9 cellular contexts compared by ENCODE assay signal in genomic region chr6:42047220-42047590, GRCh38. TPM values are rescaled to one million over a fixed set of nuclear protein-coding genes. Genes with fewer than 3 reads are reported as not detected.
DNase-seq lines count a peak whose midpoint lies in the region; ATAC-seq, FAIRE-seq and TF ChIP-seq lines count a peak whose summit lies in the region.
"Had no signal": no experiment of that assay in that cellular context is flagged by ENCODE, and none has a peak within 500 bp of the region (broad histone marks: within the 10 kb centered on the region; RNA-seq: fewer than 3 reads in every experiment).

No MANE protein-coding gene starts in this region.

- CTCF ChIA-PET in H1 (lab: Charles Lee; ENCODE audit: partially characterized antibody), result interaction anchor here (0.5 to 11.7 kb wide), 4 partner anchors 16 to 261 kb away, joined by 3 to 219 read pairs (median 82); partner anchors contain the start of genes CCND3 and TOMM6

- H2AK5ac ChIP-seq in H1 (ENCODE audit: low read depth, low read length), result no peak overlapping the region

- H4K8ac ChIP-seq in H1 (ENCODE audit: extremely low read depth, insufficient read depth, low read length), result no peak overlapping the region

- H3K4ac ChIP-seq in H1 (replicated peaks; ENCODE audit: insufficient read length, low read depth, low read length), result no peak overlapping the region

- TF ChIP-seq POLR2A in H1 (IDR thresholded peaks at IDR 0.05; ENCODE audit: control extremely low read depth in 1 of 2, low read depth in 2 of 2, low read length in 2 of 2), result no peak

- H3K36me3 ChIP-seq in SJCRH30 (0 out of 2 replicates have a peak, but pooled peaks cover 2% of the 10 kb centered on the region), H1 (ENCODE audit: control insufficient read depth in 2 of 4, insufficient read depth in 4 of 4, low read length in 3 of 4) (peaks cover 0 to 5% (median 2%) of the 10 kb centered on the region in 4 experiments; a peak in 3 of 8 replicates)

- H3K27ac Mint-ChIP-seq in CD14-positive monocyte, result no peak overlapping the region
- no peak overlapping the region for H3K27ac Mint-ChIP-seq in progenitor cell of endocrine pancreas

- H2BK120ac ChIP-seq in H1 (replicated peaks; ENCODE audit: low read depth, low read length), result no peak overlapping the region

- H3K4me1 Mint-ChIP-seq in CD14-positive monocyte (peaks cover 73% of the 10 kb centered on the region), progenitor cell of endocrine pancreas (ENCODE audit: low read depth) (peaks cover 13% of the 10 kb centered on the region)

- no peak for DNase-seq in CD14-positive monocyte (ENCODE audit: low spot score)
- DNase-seq in SJCRH30, result peak in 1 of 2 experiments; percentile 85
- no peak for DNase-seq in H1 (ENCODE audit: low read depth in 1 of 2, low spot score in 2 of 2)
- DNase-seq in progenitor cell of endocrine pancreas (ENCODE audit: low spot score, unreplicated experiment), result no peak
- no peak for DNase-seq in H4 (ENCODE audit: low spot score)
- no peak for DNase-seq in SKM-1 (lab: John Stamatoyannopoulos, UW; ENCODE audit: unreplicated experiment)
- DNase-seq: NCI-H510A had no signal

- H2BK12ac ChIP-seq in H1 (ENCODE audit: low read depth, low read length), result peak overlapping the region; percentile 33; the same call in 1 of the 2 replicates

- H3K9me3 Mint-ChIP-seq in CD14-positive monocyte (peaks cover 0 to 2% (median 0%) of the 10 kb centered on the region in 7 donors), progenitor cell of endocrine pancreas (ENCODE audit: low read depth) (no peaks in the 10 kb centered on the region)

- H4K91ac ChIP-seq in H1 (replicated peaks; ENCODE audit: insufficient read length, low read length), result no peak overlapping the region

- H3K23ac ChIP-seq in H1 (ENCODE audit: insufficient read length), result no peak overlapping the region

- peaks cover 2 to 9% of the 10 kb centered on the region in 2 experiments for H4K20me1 ChIP-seq in H1 (replicated peaks in 1 of 2; ENCODE audit: control insufficient read depth in 1 of 2, insufficient read depth in 2 of 2, low read length in 2 of 2)

- POLR2A ChIA-PET in H1 (lab: Charles Lee; ENCODE audit: partially characterized antibody), result interaction anchor here (0.7 to 15.0 kb wide), 4 partner anchors 110 to 264 kb away, joined by 3 to 157 read pairs (median 4); partner anchors contain the start of gene CCND3

- no peak overlapping the region for H3K56ac ChIP-seq in H1 (replicated peaks; ENCODE audit: insufficient read length, low read depth, low read length)

- WGBS in H1 (ENCODE audit: extremely low coverage in 1 of 2, insufficient coverage in 1 of 2, insufficient read length in 1 of 2, insufficient replicate concordance in 2 of 2, low coverage in 1 of 2, low lambda C conversion rate in 2 of 2, missing lambda C conversion rate in 1 of 2), 2 experiments, result 76% methylated on average over 4 of the region's 4 CpGs; no CpG with 5 or more reads in 1 of the 2 experiments

- H3K4me1 ChIP-seq in SJCRH30, result peaks cover 36% of the 10 kb centered on the region
- H3K4me1 ChIP-seq in H1 (replicated peaks in 1 of 4; ENCODE audit: control insufficient read depth in 3 of 4, insufficient read depth in 4 of 4, low read length in 3 of 4), result peaks cover 13 to 18% (median 16%) of the 10 kb centered on the region in 4 experiments

- H3K27ac ChIP-seq in SJCRH30, result peak overlapping the region; percentile 31
- no peak overlapping the region for H3K27ac ChIP-seq in H1 (ENCODE audit: low read depth, low read length)

- no peak overlapping the region for H2BK5ac ChIP-seq in H1 (ENCODE audit: low read depth, low read length)

- no peak overlapping the region for H3K9ac ChIP-seq in H1 (replicated peaks in 1 of 4; ENCODE audit: extremely low read depth in 1 of 4, low read depth in 3 of 4, low read length in 3 of 4)

- H3K4me3 Mint-ChIP-seq in CD14-positive monocyte (peak overlapping the region; percentile 48 to 97), progenitor cell of endocrine pancreas (ENCODE audit: low read depth) (peak overlapping the region; percentile 61)

- no peak overlapping the region for H2BK20ac ChIP-seq in H1 (ENCODE audit: low read length)

- H3K27me3 ChIP-seq in SJCRH30 (no peaks in the 10 kb centered on the region), H1 (replicated peaks in 1 of 4; ENCODE audit: control insufficient read depth in 3 of 4, extremely low read depth in 1 of 4, insufficient read depth in 3 of 4, low read length in 3 of 4) (peaks cover 40 to 71% (median 60%) of the 10 kb centered on the region in 4 experiments)

- H3K18ac ChIP-seq in H1 (ENCODE audit: extremely low read depth, low read length), result no peak overlapping the region

- H3K9me3 ChIP-seq in SJCRH30 (replicated peaks) (no peaks in the 10 kb centered on the region), H1 (ENCODE audit: insufficient read depth in 2 of 2, low read depth in 1 of 2, low read length in 1 of 2) (no peaks in the 10 kb centered on the region)

- peaks cover 0 to 3% of the 10 kb centered on the region in 2 experiments; a peak in 1 of 4 replicates for H3K79me2 ChIP-seq in H1 (ENCODE audit: control insufficient read depth in 1 of 2, insufficient read depth in 2 of 2, low read length in 2 of 2)

- no peaks in the 10 kb centered on the region for H3K79me1 ChIP-seq in H1 (ENCODE audit: low read depth, low read length)

- H2AFZ ChIP-seq in H1 (ENCODE audit: low read length), result no peak overlapping the region

- no peak overlapping the region for H2BK15ac ChIP-seq in H1 (ENCODE audit: low read length)

- H3K4me2 ChIP-seq in H1 (ENCODE audit: insufficient read depth in 1 of 2, low read depth in 2 of 2, low read length in 2 of 2), result no peak overlapping the region

- H3K27me3 Mint-ChIP-seq in CD14-positive monocyte (ENCODE audit: low read depth in 3 of 3), result peaks cover 7 to 28% (median 11%) of the 10 kb centered on the region in 3 donors
- H3K27me3 Mint-ChIP-seq in progenitor cell of endocrine pancreas, result peaks cover 15% of the 10 kb centered on the region

- no peak for TF ChIP-seq EP300 in H1 (IDR thresholded peaks at IDR 0.05; ENCODE audit: borderline replicate concordance in 1 of 2, low read depth in 2 of 2, low read length in 2 of 2)

- peaks cover 2 to 8% of the 10 kb centered on the region in 2 donors for H3K36me3 Mint-ChIP-seq in CD14-positive monocyte
- no peaks in the 10 kb centered on the region for H3K36me3 Mint-ChIP-seq in progenitor cell of endocrine pancreas (ENCODE audit: insufficient read depth)

- H3K4me3 ChIP-seq in SJCRH30 (peak overlapping the region; percentile 69; the same call in 1 of the 2 replicates), H1 (ENCODE audit: extremely low read depth in 1 of 4, insufficient read depth in 2 of 4, low read depth in 3 of 4, low read length in 4 of 4) (no peak overlapping the region)

- intact Hi-C loops in CD14-positive monocyte (cut with micrococcal nuclease), result loop anchor here (5.0 kb wide), 3 partner anchors 110 to 155 kb away; partner anchors contain the start of genes BYSL (in 1 of the 2) and MED20 (in 1 of the 2)

- H3K23me2 ChIP-seq in H1 (ENCODE audit: low read depth, low read length), result peaks cover 10% of the 10 kb centered on the region

- ATAC-seq in GM18502 (IDR thresholded peaks at IDR 0.05; ENCODE audit: poor library complexity, unreplicated experiment) (no peak), HG03520 (IDR thresholded peaks at IDR 0.05; ENCODE audit: unreplicated experiment) (no peak)

- no peak for FAIRE-seq in H1 (lab: Jason Lieb, UNC)

- H3K14ac ChIP-seq in H1 (ENCODE audit: insufficient read length), result no peak overlapping the region

- no peak for TF ChIP-seq RAD21 in H1 (IDR thresholded peaks at IDR 0.05 in 1 of 2, conservative IDR thresholded peaks at IDR 0.05 in 1 of 2; ENCODE audit: low read depth in 2 of 2, low read length in 2 of 2)

- TF ChIP-seq CTCF in CD14-positive monocyte (IDR thresholded peaks at IDR 0.05) (no peak), H1 (IDR thresholded peaks at IDR 0.05; ENCODE audit: control extremely low read depth in 1 of 3, insufficient read depth in 1 of 3, low read depth in 1 of 3, low read length in 3 of 3) (no peak), progenitor cell of endocrine pancreas (IDR thresholded peaks at IDR 0.05; ENCODE audit: unreplicated experiment) (no peak)

- no peak overlapping the region for H4K5ac ChIP-seq in H1 (ENCODE audit: insufficient read length, low read depth, low read length)

TF ChIP-seq in H1, 55 proteins besides CTCF, POLR2A, EP300 and RAD21 (continues in another document):
- no peak for TF ChIP-seq SUZ12 (IDR thresholded peaks at IDR 0.05; ENCODE audit: low read length)
- no peak for TF ChIP-seq TAF7 (optimal IDR thresholded peaks at IDR 0.05; ENCODE audit: borderline replicate concordance, low read depth, low read length)

RNA-seq across cellular contexts. Expression of gene TAF8, which starts 3.1 kb away (rescaled TPM):
- polyA plus RNA-seq in CD14-positive monocyte (10 to 100 TPM; 13.1 to 16.6 TPM), H1 (2011; rRNA removed) (32.2 and 36.6 TPM in 2 replicates)
- 37.0 and 43.1 TPM in 2 replicates for total RNA-seq in SJCRH30 (2014; rRNA removed; shearing (Covaris generic))
- 32.7 and 34.0 TPM in 2 replicates for total RNA-seq in H1 (2021; fragmentation: NEBNext Ultra II Directional; extraction: Animal tissue kit (Norgen Biotek cat#: 25700))
- 34.4 TPM for polyA plus RNA-seq in H1 (2011; cell fraction: cytosol; rRNA removed)
- polyA plus RNA-seq in H1 (2011; cell fraction: nucleus; rRNA removed), result 28.5 TPM
- 19.8 to 23.7 TPM (median 21.9 TPM) in 4 replicates for polyA plus RNA-seq in H1 (2012, experiment 1 of 2)
- 11.4 TPM for polyA plus RNA-seq in H1 (2012, experiment 2 of 2)
- 19.7 TPM for polyA plus RNA-seq in H1 (2013, experiment 1 of 2)
- polyA plus RNA-seq in H1 (2013, experiment 2 of 2), result 21.2 TPM
- polyA minus RNA-seq in H1 (2011; rRNA and poly(A)+ RNA removed), result 53.9 and 78.5 TPM in 2 replicates
- polyA minus RNA-seq in H1 (2011; cell fraction: cytosol; rRNA and poly(A)+ RNA removed), result 23.5 TPM
- 35.5 TPM for polyA minus RNA-seq in H1 (2011; cell fraction: nucleus; rRNA and poly(A)+ RNA removed)
- 38.9 and 40.4 TPM in 2 replicates for total RNA-seq in progenitor cell of endocrine pancreas
- total RNA-seq in H4 (2014; rRNA removed; shearing (Covaris generic)), result 27.8 and 30.4 TPM in 2 replicates
